In the genomic region with DNA sequence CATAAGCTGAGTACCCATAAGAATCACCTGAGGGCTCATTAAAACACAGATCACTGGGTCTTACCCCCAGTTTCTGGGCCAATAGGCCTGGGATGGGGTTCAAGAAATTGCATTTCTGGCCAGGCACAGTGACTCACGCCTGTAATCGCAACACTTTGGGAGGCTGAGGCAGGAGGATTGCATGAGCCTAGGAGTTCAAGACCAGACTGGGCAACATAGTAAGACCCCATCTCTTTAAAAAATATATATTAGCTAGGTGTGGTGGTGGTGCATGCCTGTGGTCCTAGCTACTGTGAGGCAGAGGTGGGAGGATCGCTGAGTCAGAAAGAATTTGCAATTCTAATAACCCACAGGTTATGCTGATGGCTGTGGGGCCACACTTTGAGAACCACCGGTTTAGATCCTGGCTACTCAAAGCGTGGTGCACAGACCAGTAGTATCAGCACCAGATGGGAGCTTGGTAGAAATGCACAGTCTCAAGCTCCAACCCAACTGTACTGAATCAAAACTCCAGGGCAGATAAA, we compare ENCODE assay signal across 21 cellular contexts. TPM values are rescaled to one million over a fixed set of nuclear protein-coding genes. Genes with fewer than 3 reads are reported as not detected.
"Had no signal": no experiment of that assay in that cellular context is flagged by ENCODE, and none has a peak within 500 bp of the region (broad histone marks: within the 10 kb centered on the region; RNA-seq: fewer than 3 reads in every experiment).

No MANE protein-coding gene starts in this region.

- DNase-seq: activated CD4-positive, alpha-beta memory T cell treated with anti-CD3 and anti-CD28 coated beads for 36 hours; activated CD4-positive, alpha-beta T cell treated with anti-CD3 and anti-CD28 coated beads for 4 hours; activated CD8-positive, alpha-beta memory T cell treated with anti-CD3 and anti-CD28 coated beads, Interleukin-2, amount 10 ng/mL, durations not matched to agents 7 days and 5 days; activated naive CD4-positive, alpha-beta T cell; activated naive CD8-positive, alpha-beta T cell treated with anti-CD3 and anti-CD28 coated beads for 36 hours; amniotic stem cell; effector memory CD8-positive, alpha-beta T cell; foreskin fibroblast; ovary; stimulated activated CD8-positive, alpha-beta memory T cell treated with anti-CD3 and anti-CD28 coated beads, Interleukin-4, amount 100 ng/mL, for 48 hours; stimulated activated naive CD4-positive, alpha-beta T cell; substantia nigra; T-helper 2 cell; tibial artery; WERI-Rb-1 had no signal

- H3K9me3 ChIP-seq: ovary, tibial artery had no signal

- H3K36me3 ChIP-seq: cardiac muscle cell, ovary, tibial artery, WERI-Rb-1 had no signal

- H3K4me1 ChIP-seq: tibial artery had no signal

- H3K27ac ChIP-seq: cardiac muscle cell, ovary, tibial artery, WERI-Rb-1 had no signal

- H3K4me3 ChIP-seq: cardiac muscle cell, ovary, tibial artery had no signal

- H3K27me3 ChIP-seq: cardiac muscle cell, ovary had no signal

- ATAC-seq: activated CD8-positive, alpha-beta memory T cell treated with anti-CD3 and anti-CD28 coated beads, Interleukin-2, amount 10 ng/mL, durations not matched to agents 7 days and 5 days; activated T-helper 17 cell treated with anti-CD3 and anti-CD28 coated beads, Interleukin-2, amount 50 U/mL, for 72 hours; effector memory CD8-positive, alpha-beta T cell had no signal

RNA-seq across cellular contexts. Expression of gene CCM2L, which starts 2.0 kb away (rescaled TPM):
- total RNA-seq: activated CD4-positive, alpha-beta memory T cell treated with anti-CD3 and anti-CD28 coated beads for 36 hours; activated CD8-positive, alpha-beta memory T cell treated with anti-CD3 and anti-CD28 coated beads, Interleukin-2, amount 10 ng/mL, durations not matched to agents 7 days and 5 days; activated naive CD8-positive, alpha-beta T cell treated with anti-CD3 and anti-CD28 coated beads for 36 hours; activated T-helper 17 cell treated with anti-CD3 and anti-CD28 coated beads, Interleukin-2, amount 50 U/mL, for 72 hours had no signal
- polyA plus RNA-seq: keratinocyte had no signal

RNA-seq across cellular contexts. Expression of gene HCK, which starts 39.8 kb away (rescaled TPM):
- total RNA-seq: activated CD4-positive, alpha-beta memory T cell treated with anti-CD3 and anti-CD28 coated beads for 36 hours; activated CD8-positive, alpha-beta memory T cell treated with anti-CD3 and anti-CD28 coated beads, Interleukin-2, amount 10 ng/mL, durations not matched to agents 7 days and 5 days; activated naive CD8-positive, alpha-beta T cell treated with anti-CD3 and anti-CD28 coated beads for 36 hours; cardiac muscle cell; dermis microvascular lymphatic vessel endothelial cell; neural crest cell; pulmonary artery endothelial cell had no signal
- polyA plus RNA-seq: cardiac muscle cell, keratinocyte had no signal

RNA-seq across cellular contexts. Expression of gene XKR7, which starts 44.3 kb away (rescaled TPM):
- total RNA-seq: activated CD4-positive, alpha-beta memory T cell treated with anti-CD3 and anti-CD28 coated beads for 36 hours; activated CD8-positive, alpha-beta memory T cell treated with anti-CD3 and anti-CD28 coated beads, Interleukin-2, amount 10 ng/mL, durations not matched to agents 7 days and 5 days; dermis microvascular lymphatic vessel endothelial cell; ovary; pulmonary artery endothelial cell had no signal
- polyA plus RNA-seq: cardiac muscle cell, keratinocyte, ovary had no signal
